ENCODE assay signal across 28 cellular contexts in genomic region chr1:17752356-17752755, GRCh38. TPM values are rescaled to one million over a fixed set of nuclear protein-coding genes. Genes with fewer than 3 reads are reported as not detected.
"Had no signal": no experiment of that assay in that cellular context is flagged by ENCODE, and none has a peak within 500 bp of the region (broad histone marks: within the 10 kb centered on the region; RNA-seq: fewer than 3 reads in every experiment).

No MANE protein-coding gene starts in this region.

- H3K4me1 ChIP-seq: stomach, suprapubic skin, testis, thyroid gland, tibial artery, tibial nerve, transverse colon, upper lobe of left lung, upper lobe of right lung, uterus, vagina had no signal

- H3K4me3 ChIP-seq: stomach, suprapubic skin, testis, thoracic aorta, thyroid gland, tibial artery, tibial nerve, transverse colon, upper lobe of left lung, upper lobe of right lung, uterus, vagina had no signal

- H3K27ac ChIP-seq: stomach, suprapubic skin, testis, thoracic aorta, thyroid gland, tibial artery, tibial nerve, transverse colon, upper lobe of left lung, upper lobe of right lung, uterus, vagina had no signal

- DNase-seq: stimulated activated CD4-positive, alpha-beta T cell treated with anti-CD3 and anti-CD28 coated beads, Interleukin-2, amount 100 ng/mL, for 48 hours; stimulated activated CD4-positive, alpha-beta T cell treated with anti-CD3 and anti-CD28 coated beads, Interleukin-4, amount 100 ng/mL, for 1 hour; stimulated activated CD4-positive, alpha-beta T cell treated with anti-CD3 and anti-CD28 coated beads, Interleukin-4, amount 100 ng/mL, for 24 hours; stimulated activated CD4-positive, alpha-beta T cell treated with anti-CD3 and anti-CD28 coated beads, Interleukin-4, amount 100 ng/mL, for 4 hours; stimulated activated CD8-positive, alpha-beta memory T cell treated with anti-CD3 and anti-CD28 coated beads, Interleukin-4, amount 100 ng/mL, for 48 hours; stimulated activated naive B cell treated with anti-CD40 and anti-IgM and Interleukin-4, amounts not matched to agents 10 μg/mL and 1 μg/mL and 100 μg/mL, for 72 hours; stimulated activated naive CD4-positive, alpha-beta T cell; stimulated activated naive CD4-positive, alpha-beta T cell treated with Interleukin-2 at 50 U/mL for 16 hours; stimulated activated naive CD8-positive, alpha-beta T cell treated with anti-CD3 and anti-CD28 coated beads, Interleukin-15, amount 100 ng/mL, for 72 hours; stimulated activated naive CD8-positive, alpha-beta T cell treated with anti-CD3 and anti-CD28 coated beads, Interleukin-15, Interleukin-2, amounts not matched to agents 100 U/mL and 50 U/mL, for 24 hours; stomach; substantia nigra; testis; thyroid gland; tibial artery; transverse colon; trophoblast cell; upper lobe of left lung; upper lobe of right lung; uterus had no signal

- H3K9me3 ChIP-seq: testis, thyroid gland, vagina had no signal

- H3K36me3 ChIP-seq: stomach, suprapubic skin, thoracic aorta, thyroid gland, tibial artery, tibial nerve, transverse colon, upper lobe of left lung, upper lobe of right lung, uterus, vagina had no signal

- H3K27me3 ChIP-seq: testis, thyroid gland, tibial nerve, transverse colon, upper lobe of left lung, upper lobe of right lung, uterus, vagina had no signal

RNA-seq across cellular contexts. Expression of gene ACTL8, which starts 2.8 kb away (rescaled TPM):
- total RNA-seq: stomach, subcutaneous adipose tissue, suprapubic skin, temporal lobe, thoracic aorta, thyroid gland, tibial nerve, transverse colon, upper lobe of left lung, upper lobe of right lung, ureter, urinary bladder, uterus, vagina had no signal
- polyA plus RNA-seq: stomach, urinary bladder had no signal
